13 cellular contexts compared by ENCODE assay signal in genomic region chr14:103329421-103330347, GRCh38. TPM values are rescaled to one million over a fixed set of nuclear protein-coding genes. Genes with fewer than 3 reads are reported as not detected.
DNase-seq lines count a peak whose midpoint lies in the region; ATAC-seq and TF ChIP-seq lines count a peak whose summit lies in the region.
"Had no signal": no experiment of that assay in that cellular context is flagged by ENCODE, and none has a peak within 500 bp of the region (broad histone marks: within the 10 kb centered on the region; RNA-seq: fewer than 3 reads in every experiment).

No MANE protein-coding gene starts in this region.

- intact Hi-C loops in body of pancreas (cut with DNase I) = no loop called here

- H3K27ac Mint-ChIP-seq in T-helper 17 cell = no peak overlapping the region
- no peak overlapping the region for H3K27ac Mint-ChIP-seq in activated CD8-positive, alpha-beta T cell treated with anti-CD3 and anti-CD28 coated beads, Interleukin-2, amount 10 ng/mL, durations not matched to agents 7 days and 5 days
- H3K27ac Mint-ChIP-seq: activated naive CD8-positive, alpha-beta T cell had no signal

- H3K4me1 Mint-ChIP-seq in T-helper 17 cell = peaks cover 3% of the 10 kb centered on the region
- H3K4me1 Mint-ChIP-seq in activated CD8-positive, alpha-beta T cell treated with anti-CD3 and anti-CD28 coated beads, Interleukin-2, amount 10 ng/mL, durations not matched to agents 7 days and 5 days (ENCODE audit: low read depth) = peaks cover 4% of the 10 kb centered on the region

- H3K36me3 Mint-ChIP-seq in T-helper 17 cell (ENCODE audit: low read depth) = no peaks in the 10 kb centered on the region
- H3K36me3 Mint-ChIP-seq in activated CD8-positive, alpha-beta T cell treated with anti-CD3 and anti-CD28 coated beads, Interleukin-2, amount 10 ng/mL, durations not matched to agents 7 days and 5 days (ENCODE audit: low read depth) = peaks cover 2% of the 10 kb centered on the region
- H3K36me3 Mint-ChIP-seq: activated naive CD8-positive, alpha-beta T cell had no signal

- no peaks in the 10 kb centered on the region for H3K36me3 ChIP-seq in body of pancreas (replicated peaks in 1 of 2; ENCODE audit: insufficient read depth in 1 of 2, low read depth in 2 of 2)
- H3K36me3 ChIP-seq: thoracic aorta had no signal

- no peak for TF ChIP-seq POLR2A in body of pancreas (IDR thresholded peaks at IDR 0.05)

- POLR2A ChIA-PET in activated CD8-positive, alpha-beta T cell treated with anti-CD3 and anti-CD28 coated beads, Interleukin-2, amount 10 ng/mL, durations not matched to agents 7 days and 5 days (lab: Charles Lee) = no interaction called here

- H3K4me3 ChIP-seq in body of pancreas = no peak overlapping the region
- H3K4me3 ChIP-seq: thoracic aorta had no signal

- DNase-seq in H4 (ENCODE audit: low spot score) (peak; percentile 44), NCI-H2107 (lab: John Stamatoyannopoulos, UW) (peak; percentile 43), body of pancreas (peak; percentile 51 to 86 (median 64)), midbrain (lab: John Stamatoyannopoulos, UW) (peak; percentile 26), T-helper 17 cell (no peak), D341Med (ENCODE audit: low spot score) (no peak), cortex of kidney (lab: John Stamatoyannopoulos, UW) (no peak)
- no peak for DNase-seq in activated CD8-positive, alpha-beta T cell treated with anti-CD3 and anti-CD28 coated beads, Interleukin-2, amount 10 ng/mL, durations not matched to agents 7 days and 5 days
- DNase-seq: NCI-H1930; stimulated activated CD4-positive, alpha-beta T cell treated with anti-CD3 and anti-CD28 coated beads, Interleukin-2, amount 100 ng/mL, for 24 hours; WERI-Rb-1 had no signal

- CTCF ChIA-PET in activated CD8-positive, alpha-beta T cell treated with anti-CD3 and anti-CD28 coated beads, Interleukin-2, amount 10 ng/mL, durations not matched to agents 7 days and 5 days (lab: Charles Lee) = no interaction called here

- H3K9me3 ChIP-seq in body of pancreas (no peaks in the 10 kb centered on the region), T-helper 17 cell (ENCODE audit: control insufficient read depth, low read length, poor library complexity, severe bottlenecking) (no peaks in the 10 kb centered on the region)
- H3K9me3 ChIP-seq: thoracic aorta had no signal

- H3K27me3 Mint-ChIP-seq in T-helper 17 cell = no peaks in the 10 kb centered on the region
- peaks cover 4% of the 10 kb centered on the region for H3K27me3 Mint-ChIP-seq in activated CD8-positive, alpha-beta T cell treated with anti-CD3 and anti-CD28 coated beads, Interleukin-2, amount 10 ng/mL, durations not matched to agents 7 days and 5 days (ENCODE audit: low read depth)
- H3K27me3 Mint-ChIP-seq: activated naive CD8-positive, alpha-beta T cell had no signal

- no peaks in the 10 kb centered on the region for H3K27me3 ChIP-seq in body of pancreas

- H3K4me3 Mint-ChIP-seq in T-helper 17 cell = no peak overlapping the region
- H3K4me3 Mint-ChIP-seq in activated CD8-positive, alpha-beta T cell treated with anti-CD3 and anti-CD28 coated beads, Interleukin-2, amount 10 ng/mL, durations not matched to agents 7 days and 5 days = no peak overlapping the region
- H3K4me3 Mint-ChIP-seq: activated naive CD8-positive, alpha-beta T cell had no signal

- no peak for TF ChIP-seq CTCF in body of pancreas (IDR thresholded peaks at IDR 0.05)

- peaks cover 13% of the 10 kb centered on the region for H3K4me1 ChIP-seq in body of pancreas

- peak overlapping the region; percentile 3 to 25 (median 12) for H3K27ac ChIP-seq in body of pancreas
- H3K27ac ChIP-seq: thoracic aorta, WERI-Rb-1 had no signal

- no peaks in the 10 kb centered on the region for H3K9me3 Mint-ChIP-seq in activated CD8-positive, alpha-beta T cell treated with anti-CD3 and anti-CD28 coated beads, Interleukin-2, amount 10 ng/mL, durations not matched to agents 7 days and 5 days (ENCODE audit: insufficient read depth)

- 57 to 58% methylated on average over 14 of the region's 14 CpGs for whole genome bisulfite sequencing in body of pancreas, 2 donors

- no peak for ATAC-seq in body of pancreas
- ATAC-seq in T-helper 17 cell = no peak
- ATAC-seq in activated CD8-positive, alpha-beta T cell treated with anti-CD3 and anti-CD28 coated beads, Interleukin-2, amount 10 ng/mL, durations not matched to agents 7 days and 5 days = no peak

RNA-seq across cellular contexts. Expression of gene EIF5, which starts 4.4 kb away (rescaled TPM):
- total RNA-seq in H4 (2014; rRNA removed; shearing (Covaris generic)) = 87.3 and 145 TPM in 2 replicates
- total RNA-seq in body of pancreas = 100 to 1,000 TPM in 1 of 2 donors, 10 to 100 TPM in 1; 85.6 to 234 TPM
- total RNA-seq in T-helper 17 cell = 100 to 1,000 TPM; 649 to 800 TPM
- total RNA-seq in activated CD8-positive, alpha-beta T cell treated with anti-CD3 and anti-CD28 coated beads, Interleukin-2, amount 10 ng/mL, durations not matched to agents 7 days and 5 days = 100 to 1,000 TPM; 240 to 241 TPM

RNA-seq across cellular contexts. Expression of gene MARK3, which starts 55.5 kb away (rescaled TPM):
- 35.8 and 41.8 TPM in 2 replicates for total RNA-seq in H4 (2014; rRNA removed; shearing (Covaris generic))
- 100 to 1,000 TPM in 1 of 2 donors, 10 to 100 TPM in 1; 87.2 to 147 TPM for total RNA-seq in body of pancreas
- 100 to 1,000 TPM; 121 to 136 TPM for total RNA-seq in T-helper 17 cell
- 10 to 100 TPM; 76.8 to 86.7 TPM for total RNA-seq in activated CD8-positive, alpha-beta T cell treated with anti-CD3 and anti-CD28 coated beads, Interleukin-2, amount 10 ng/mL, durations not matched to agents 7 days and 5 days

Comparison
In these comparisons a context has a peak if more than half of its experiments do, and no peak if none do; other contexts are left out.
1. DNase-seq: peak in H4 (single experiment), NCI-H2107 (single experiment), body of pancreas (4 of 4) and midbrain (single experiment); none in T-helper 17 cell (0 of 3), activated CD8-positive, alpha-beta T cell treated with anti-CD3 and anti-CD28 coated beads, Interleukin-2, amount 10 ng/mL, durations not matched to agents 7 days and 5 days (single experiment), D341Med (single experiment) and cortex of kidney (single experiment).